Comparison of ENCODE assay signal across 10 cellular contexts in the genomic region with DNA sequence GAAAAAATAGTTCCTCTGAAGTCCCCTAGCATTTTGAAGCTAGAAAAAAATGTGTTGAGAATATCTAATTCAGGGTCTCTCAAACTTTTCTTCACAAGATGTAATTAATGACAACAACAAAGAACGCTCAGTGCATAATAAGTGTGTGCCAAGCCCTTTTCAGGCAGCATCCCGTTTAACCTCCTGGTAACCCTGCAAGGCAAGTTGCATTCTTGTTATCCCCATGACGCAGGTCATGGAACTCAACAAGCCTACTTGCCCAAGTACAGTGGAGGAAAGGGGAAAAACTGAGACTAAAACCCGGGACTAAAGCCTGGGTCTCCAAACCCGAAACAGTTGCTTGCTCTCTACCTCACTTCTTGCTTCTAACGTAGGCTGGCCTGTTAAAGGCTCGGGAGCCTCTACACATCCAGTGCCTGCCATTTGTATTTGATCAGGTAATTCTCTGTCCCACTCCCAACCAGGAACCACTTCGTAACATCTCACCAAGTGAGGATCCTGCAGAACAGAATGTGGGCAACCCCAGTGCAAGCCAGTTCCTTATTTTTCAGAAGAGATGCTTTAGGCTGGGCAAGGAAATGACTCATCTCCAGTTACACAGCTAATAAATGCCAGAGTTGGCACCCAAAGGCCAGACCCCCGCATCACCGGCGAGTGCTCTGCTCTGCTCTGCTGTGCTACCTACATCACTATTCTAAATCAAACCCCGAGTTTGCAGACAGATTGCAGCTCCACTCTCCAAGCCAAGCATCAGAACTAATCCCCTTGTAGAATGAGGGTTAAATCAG. TPM values are rescaled to one million over a fixed set of nuclear protein-coding genes. Genes with fewer than 3 reads are reported as not detected.
DNase-seq lines count a peak whose midpoint lies in the region; ATAC-seq and TF ChIP-seq lines count a peak whose summit lies in the region.
"Had no signal": no experiment of that assay in that cellular context is flagged by ENCODE, and none has a peak within 500 bp of the region (broad histone marks: within the 10 kb centered on the region; RNA-seq: fewer than 3 reads in every experiment).

No MANE protein-coding gene starts in this region.

- no peaks in the 10 kb centered on the region for H3K36me3 ChIP-seq in RWPE2 (ENCODE audit: low read depth)
- H3K36me3 ChIP-seq in gastroesophageal sphincter = no peaks in the 10 kb centered on the region
- peaks cover 0 to 15% (median 6%) of the 10 kb centered on the region in 4 donors for H3K36me3 ChIP-seq in stomach
- no peaks in the 10 kb centered on the region for H3K36me3 ChIP-seq in CD8-positive, alpha-beta memory T cell (ENCODE audit: insufficient read depth, low read length)

- H3K4me3 ChIP-seq in RWPE2 (ENCODE audit: severe bottlenecking) = no peak overlapping the region
- H3K4me3 ChIP-seq in gastroesophageal sphincter = no peak overlapping the region
- no peak overlapping the region for H3K4me3 ChIP-seq in stomach
- no peak overlapping the region for H3K4me3 ChIP-seq in CD8-positive, alpha-beta memory T cell (ENCODE audit: low read length)

- no peak for TF ChIP-seq CTCF in RWPE2 (IDR thresholded peaks at IDR 0.05; ENCODE audit: poor library complexity, severe bottlenecking)
- TF ChIP-seq CTCF in gastroesophageal sphincter (IDR thresholded peaks at IDR 0.05) = no peak
- no peak for TF ChIP-seq CTCF in stomach (IDR thresholded peaks at IDR 0.05)

- DNase-seq in RWPE2 (ENCODE audit: low spot score) (no peak), stomach (no peak)
- DNase-seq in activated T-cell treated with anti-CD3 and anti-CD28 coated beads, Interleukin-2, amount 50 U/mL, for 1 hour = no peak
- no peak for DNase-seq in CD8-positive, alpha-beta memory T cell
- DNase-seq: activated effector memory CD4-positive, alpha-beta T cell treated with Interleukin-2 at 50 U/mL for 16 hours; NCI-H2081 treated with DMSO at 0.1 percent for 48 hours had no signal

- peak; percentile 53 for ATAC-seq in HG03432 (IDR thresholded peaks at IDR 0.05; ENCODE audit: unreplicated experiment)
- peak; percentile 84 for ATAC-seq in RWPE2 (ENCODE audit: low read depth)
- no peak for ATAC-seq in gastroesophageal sphincter
- no peak for ATAC-seq in GM18498 (IDR thresholded peaks at IDR 0.05; ENCODE audit: unreplicated experiment)

- no peak for TF ChIP-seq EP300 in gastroesophageal sphincter (IDR thresholded peaks at IDR 0.05)
- TF ChIP-seq EP300 in stomach (IDR thresholded peaks at IDR 0.05) = no peak

- H3K36me3 Mint-ChIP-seq in CD8-positive, alpha-beta memory T cell = no peaks in the 10 kb centered on the region

- no peak overlapping the region for H3K4me3 Mint-ChIP-seq in CD8-positive, alpha-beta memory T cell
- H3K4me3 Mint-ChIP-seq: T-helper 2 cell treated with Interferon-gamma antibody and Interleukin-4, amounts not matched to agents 5 μg/mL and 100 μg/mL, for 36 hours had no signal

- no peaks in the 10 kb centered on the region for H3K9me3 Mint-ChIP-seq in CD8-positive, alpha-beta memory T cell
- H3K9me3 Mint-ChIP-seq: T-helper 2 cell treated with Interferon-gamma antibody and Interleukin-4, amounts not matched to agents 5 μg/mL and 100 μg/mL, for 36 hours had no signal

- TF ChIP-seq POLR2A in gastroesophageal sphincter (IDR thresholded peaks at IDR 0.05) (no peak), stomach (IDR thresholded peaks at IDR 0.05) (no peak)

- no peak overlapping the region for H3K27ac Mint-ChIP-seq in CD8-positive, alpha-beta memory T cell
- H3K27ac Mint-ChIP-seq: T-helper 2 cell treated with Interferon-gamma antibody and Interleukin-4, amounts not matched to agents 5 μg/mL and 100 μg/mL, for 36 hours had no signal

- CTCF ChIA-PET in CD8-positive, alpha-beta memory T cell (lab: Charles Lee) = no interaction called here

- no peaks in the 10 kb centered on the region for H3K4me1 Mint-ChIP-seq in CD8-positive, alpha-beta memory T cell

- H3K9me3 ChIP-seq in RWPE2 (ENCODE audit: severe bottlenecking) (no peaks in the 10 kb centered on the region), gastroesophageal sphincter (no peaks in the 10 kb centered on the region), stomach (no peaks in the 10 kb centered on the region)
- H3K9me3 ChIP-seq in CD8-positive, alpha-beta memory T cell (ENCODE audit: low read length) = no peaks in the 10 kb centered on the region

- 86 to 100% methylated on average over 3 to 10 of the region's 12 CpGs for WGBS in gastroesophageal sphincter (ENCODE audit: low coverage in 1 of 2), 2 donors
- 73 to 81% (median 78%) methylated on average over 12 of the region's 12 CpGs for WGBS in stomach, 5 donors

- POLR2A ChIA-PET in CD8-positive, alpha-beta memory T cell (lab: Charles Lee) = no interaction called here

- no peaks in the 10 kb centered on the region for H3K27me3 ChIP-seq in RWPE2 (ENCODE audit: insufficient read depth, poor library complexity, severe bottlenecking)
- H3K27me3 ChIP-seq in gastroesophageal sphincter = no peaks in the 10 kb centered on the region
- H3K27me3 ChIP-seq in stomach = no peaks in the 10 kb centered on the region
- H3K27me3 ChIP-seq in CD8-positive, alpha-beta memory T cell (ENCODE audit: insufficient read depth, low read length, poor library complexity, severe bottlenecking) = peaks cover 4% of the 10 kb centered on the region

- no peak overlapping the region for H3K27ac ChIP-seq in RWPE2 (ENCODE audit: poor library complexity, severe bottlenecking)
- peak overlapping the region in 3 of 4 donors; percentile 8 to 28 (median 14) for H3K27ac ChIP-seq in gastroesophageal sphincter
- H3K27ac ChIP-seq in stomach = peak overlapping the region; percentile 20 to 75 (median 43)
- no peak overlapping the region for H3K27ac ChIP-seq in CD8-positive, alpha-beta memory T cell (ENCODE audit: low read depth, low read length)

- no peaks in the 10 kb centered on the region for H3K27me3 Mint-ChIP-seq in CD8-positive, alpha-beta memory T cell

- intact Hi-C loops in stomach (cut with DNase I; ENCODE audit: low total_unique reads) = no loop called here

- peaks cover 20% of the 10 kb centered on the region for H3K4me1 ChIP-seq in RWPE2 (ENCODE audit: insufficient read depth, poor library complexity, severe bottlenecking)
- peaks cover 0 to 34% (median 0%) of the 10 kb centered on the region in 3 donors for H3K4me1 ChIP-seq in gastroesophageal sphincter
- H3K4me1 ChIP-seq in stomach = peaks cover 27 to 41% (median 29%) of the 10 kb centered on the region in 4 donors
- H3K4me1 ChIP-seq in CD8-positive, alpha-beta memory T cell (ENCODE audit: insufficient read depth, low read length) = no peaks in the 10 kb centered on the region

RNA-seq across cellular contexts. Expression of a gene that starts 28.3 kb away (rescaled TPM):
- 100 to 1,000 TPM in 2 of 4 donors, 10 to 100 TPM in 2; 17.6 to 318 (median 136) TPM for total RNA-seq in gastroesophageal sphincter
- total RNA-seq in stomach = 10 to 100 TPM in 3 of 5 donors, under 1 TPM in 2; 0.58 to 42.3 (median 17.4) TPM
- polyA plus RNA-seq in stomach = 10 to 100 TPM; 21.0 to 60.2 (median 45.5) TPM
- total RNA-seq in CD8-positive, alpha-beta memory T cell = 1 to 10 TPM; 2.0 to 2.6 TPM
- 0.83 TPM for polyA plus RNA-seq in CD8-positive, alpha-beta memory T cell

Comparison
In these comparisons a context has a peak if more than half of its experiments do, and no peak if none do; other contexts are left out.
1. ATAC-seq: peak in HG03432 (single experiment) and RWPE2 (single experiment); none in gastroesophageal sphincter (single experiment) and GM18498 (single experiment).
2. H3K27ac ChIP-seq: peak in gastroesophageal sphincter (3 of 4) and stomach (5 of 5); none in RWPE2 (single experiment) and CD8-positive, alpha-beta memory T cell (single experiment).